1 cellular context compared by ENCODE assay signal in genomic region chr1:203486618-203487370, GRCh38.
TF ChIP-seq lines count a peak whose summit lies in the region.

No MANE protein-coding gene starts in this region.

TF ChIP-seq in WTC11, 78 proteins besides CTCF, POLR2A, EP300 and RAD21 (continued from another document):
- TF ChIP-seq ATF6 (CRISPR knock-in tag; IDR thresholded peaks at IDR 0.05): no peak
